Comparison of ENCODE assay signal across 1 cellular context in the genomic region with DNA sequence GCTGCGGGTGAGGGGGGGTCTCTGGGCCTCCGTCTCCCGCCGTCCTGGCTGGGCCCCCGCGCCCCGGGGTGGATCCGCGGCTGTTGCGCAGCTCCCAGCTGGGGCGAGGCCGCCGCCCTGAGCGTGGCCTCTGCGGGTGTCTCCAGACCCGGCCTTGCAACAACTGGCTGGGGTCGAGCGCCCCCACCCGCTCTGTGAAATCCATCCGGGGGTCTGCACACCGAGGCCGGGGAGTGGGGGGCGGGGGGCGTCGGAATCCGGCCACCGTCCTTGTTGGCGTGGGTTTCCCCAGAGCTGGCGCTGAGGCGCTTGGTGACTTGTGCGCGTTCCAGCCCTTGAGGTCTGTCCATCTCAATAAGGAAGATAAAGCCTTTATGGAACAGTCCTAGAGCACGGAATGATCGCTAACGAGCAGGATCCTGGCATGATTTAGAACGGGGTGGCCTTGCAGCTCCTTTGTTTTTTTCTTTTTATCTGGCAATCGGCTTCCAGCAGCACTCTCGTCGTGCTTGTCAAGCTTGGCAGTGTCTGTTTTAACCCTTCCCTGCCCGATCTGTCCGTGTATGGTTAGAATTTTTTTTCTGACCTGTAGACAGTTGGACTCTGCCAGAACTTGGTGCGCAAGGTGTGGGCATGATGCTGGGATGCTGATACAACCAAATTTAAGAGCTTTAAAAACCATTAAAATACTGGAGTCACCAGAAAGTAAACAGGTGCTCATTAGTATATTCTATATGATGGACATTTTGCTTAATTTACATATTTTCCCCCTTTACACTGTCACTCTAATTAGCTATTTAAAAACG.
TF ChIP-seq lines count a peak whose summit lies in the region.

No MANE protein-coding gene starts in this region.

TF ChIP-seq in HepG2, 621 proteins besides CTCF, POLR2A, EP300 and RAD21 (continued from another document and continues in another):
- TF ChIP-seq, protein P1, sequence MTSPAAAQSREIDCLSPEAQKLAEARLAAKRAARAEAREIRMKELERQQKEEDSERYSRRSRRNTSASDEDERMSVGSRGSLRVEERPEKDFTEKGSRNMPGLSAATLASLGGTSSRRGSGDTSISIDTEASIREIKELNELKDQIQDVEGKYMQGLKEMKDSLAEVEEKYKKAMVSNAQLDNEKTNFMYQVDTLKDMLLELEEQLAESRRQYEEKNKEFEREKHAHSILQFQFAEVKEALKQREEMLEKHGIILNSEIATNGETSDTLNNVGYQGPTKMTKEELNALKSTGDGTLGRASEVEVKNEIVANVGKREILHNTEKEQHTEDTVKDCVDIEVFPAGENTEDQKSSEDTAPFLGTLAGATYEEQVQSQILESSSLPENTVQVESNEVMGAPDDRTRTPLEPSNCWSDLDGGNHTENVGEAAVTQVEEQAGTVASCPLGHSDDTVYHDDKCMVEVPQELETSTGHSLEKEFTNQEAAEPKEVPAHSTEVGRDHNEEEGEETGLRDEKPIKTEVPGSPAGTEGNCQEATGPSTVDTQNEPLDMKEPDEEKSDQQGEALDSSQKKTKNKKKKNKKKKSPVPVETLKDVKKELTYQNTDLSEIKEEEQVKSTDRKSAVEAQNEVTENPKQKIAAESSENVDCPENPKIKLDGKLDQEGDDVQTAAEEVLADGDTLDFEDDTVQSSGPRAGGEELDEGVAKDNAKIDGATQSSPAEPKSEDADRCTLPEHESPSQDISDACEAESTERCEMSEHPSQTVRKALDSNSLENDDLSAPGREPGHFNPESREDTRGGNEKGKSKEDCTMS (CRISPR knock-in tag; conservative IDR thresholded peaks at IDR 0.05) = no peak
- no peak for TF ChIP-seq FOXC1 (CRISPR knock-in tag; IDR thresholded peaks at IDR 0.05; ENCODE audit: borderline replicate concordance)
- no peak for TF ChIP-seq HHEX (CRISPR knock-in tag; IDR thresholded peaks at IDR 0.05)
- TF ChIP-seq, protein P2, sequence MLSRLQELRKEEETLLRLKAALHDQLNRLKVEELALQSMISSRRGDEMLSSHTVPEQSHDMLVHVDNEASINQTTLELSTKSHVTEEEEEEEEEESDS (CRISPR knock-in tag; IDR thresholded peaks at IDR 0.05; ENCODE audit: borderline replicate concordance) = no peak; the same call in 1 of the 2 replicates
- no peak for TF ChIP-seq ZNF496 (CRISPR knock-in tag; IDR thresholded peaks at IDR 0.05; ENCODE audit: insufficient replicate concordance)
- TF ChIP-seq NCOR1 (IDR thresholded peaks at IDR 0.05; ENCODE audit: borderline replicate concordance, low read length) = no peak
- no peak for TF ChIP-seq HOXA9 (CRISPR knock-in tag; IDR thresholded peaks at IDR 0.05; ENCODE audit: borderline replicate concordance)
- TF ChIP-seq, protein P3, sequence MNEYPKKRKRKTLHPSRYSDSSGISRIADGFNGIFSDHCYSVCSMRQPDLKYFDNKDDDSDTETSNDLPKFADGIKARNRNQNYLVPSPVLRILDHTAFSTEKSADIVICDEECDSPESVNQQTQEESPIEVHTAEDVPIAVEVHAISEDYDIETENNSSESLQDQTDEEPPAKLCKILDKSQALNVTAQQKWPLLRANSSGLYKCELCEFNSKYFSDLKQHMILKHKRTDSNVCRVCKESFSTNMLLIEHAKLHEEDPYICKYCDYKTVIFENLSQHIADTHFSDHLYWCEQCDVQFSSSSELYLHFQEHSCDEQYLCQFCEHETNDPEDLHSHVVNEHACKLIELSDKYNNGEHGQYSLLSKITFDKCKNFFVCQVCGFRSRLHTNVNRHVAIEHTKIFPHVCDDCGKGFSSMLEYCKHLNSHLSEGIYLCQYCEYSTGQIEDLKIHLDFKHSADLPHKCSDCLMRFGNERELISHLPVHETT (CRISPR knock-in tag; conservative IDR thresholded peaks at IDR 0.05) = peak; percentile 19; the same call in 1 of the 2 replicates
- TF ChIP-seq CC2D1A (CRISPR knock-in tag; IDR thresholded peaks at IDR 0.05) = no peak
- peak; percentile 11; the same call in 1 of the 2 replicates for TF ChIP-seq PHF8 (CRISPR knock-in tag; IDR thresholded peaks at IDR 0.05)
- TF ChIP-seq, protein P4, sequence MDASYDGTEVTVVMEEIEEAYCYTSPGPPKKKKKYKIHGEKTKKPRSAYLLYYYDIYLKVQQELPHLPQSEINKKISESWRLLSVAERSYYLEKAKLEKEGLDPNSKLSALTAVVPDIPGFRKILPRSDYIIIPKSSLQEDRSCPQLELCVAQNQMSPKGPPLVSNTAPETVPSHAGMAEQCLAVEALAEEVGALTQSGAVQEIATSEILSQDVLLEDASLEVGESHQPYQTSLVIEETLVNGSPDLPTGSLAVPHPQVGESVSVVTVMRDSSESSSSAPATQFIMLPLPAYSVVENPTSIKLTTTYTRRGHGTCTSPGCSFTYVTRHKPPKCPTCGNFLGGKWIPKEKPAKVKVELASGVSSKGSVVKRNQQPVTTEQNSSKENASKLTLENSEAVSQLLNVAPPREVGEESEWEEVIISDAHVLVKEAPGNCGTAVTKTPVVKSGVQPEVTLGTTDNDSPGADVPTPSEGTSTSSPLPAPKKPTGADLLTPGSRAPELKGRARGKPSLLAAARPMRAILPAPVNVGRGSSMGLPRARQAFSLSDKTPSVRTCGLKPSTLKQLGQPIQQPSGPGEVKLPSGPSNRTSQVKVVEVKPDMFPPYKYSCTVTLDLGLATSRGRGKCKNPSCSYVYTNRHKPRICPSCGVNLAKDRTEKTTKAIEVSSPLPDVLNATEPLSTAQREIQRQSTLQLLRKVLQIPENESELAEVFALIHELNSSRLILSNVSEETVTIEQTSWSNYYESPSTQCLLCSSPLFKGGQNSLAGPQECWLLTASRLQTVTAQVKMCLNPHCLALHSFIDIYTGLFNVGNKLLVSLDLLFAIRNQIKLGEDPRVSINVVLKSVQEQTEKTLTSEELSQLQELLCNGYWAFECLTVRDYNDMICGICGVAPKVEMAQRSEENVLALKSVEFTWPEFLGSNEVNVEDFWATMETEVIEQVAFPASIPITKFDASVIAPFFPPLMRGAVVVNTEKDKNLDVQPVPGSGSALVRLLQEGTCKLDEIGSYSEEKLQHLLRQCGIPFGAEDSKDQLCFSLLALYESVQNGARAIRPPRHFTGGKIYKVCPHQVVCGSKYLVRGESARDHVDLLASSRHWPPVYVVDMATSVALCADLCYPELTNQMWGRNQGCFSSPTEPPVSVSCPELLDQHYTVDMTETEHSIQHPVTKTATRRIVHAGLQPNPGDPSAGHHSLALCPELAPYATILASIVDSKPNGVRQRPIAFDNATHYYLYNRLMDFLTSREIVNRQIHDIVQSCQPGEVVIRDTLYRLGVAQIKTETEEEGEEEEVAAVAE (CRISPR knock-in tag; IDR thresholded peaks at IDR 0.05; ENCODE audit: borderline replicate concordance) = no peak
- peak; percentile 45; the same call in 1 of the 2 replicates for TF ChIP-seq ZNF747 (CRISPR knock-in tag; IDR thresholded peaks at IDR 0.05; ENCODE audit: borderline replicate concordance)
- TF ChIP-seq PAF1 (CRISPR knock-in tag; IDR thresholded peaks at IDR 0.05) = no peak
- TF ChIP-seq, protein P5, sequence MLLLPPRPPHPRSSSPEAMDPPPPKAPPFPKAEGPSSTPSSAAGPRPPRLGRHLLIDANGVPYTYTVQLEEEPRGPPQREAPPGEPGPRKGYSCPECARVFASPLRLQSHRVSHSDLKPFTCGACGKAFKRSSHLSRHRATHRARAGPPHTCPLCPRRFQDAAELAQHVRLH (CRISPR knock-in tag; IDR thresholded peaks at IDR 0.05; ENCODE audit: borderline replicate concordance, low read depth) = 0 out of 2 replicates have a peak, but pooled peaks have one; percentile 21
- TF ChIP-seq HOXA7 (CRISPR knock-in tag; IDR thresholded peaks at IDR 0.05) = no peak
- TF ChIP-seq GABPB1 (CRISPR knock-in tag; IDR thresholded peaks at IDR 0.05) = peak; percentile 65; the same call in 1 of the 2 replicates
- no peak for TF ChIP-seq ZSCAN21 (CRISPR knock-in tag; IDR thresholded peaks at IDR 0.05; ENCODE audit: borderline replicate concordance)
- TF ChIP-seq NCOA5 (CRISPR knock-in tag; IDR thresholded peaks at IDR 0.05) = no peak
- TF ChIP-seq, protein P6, sequence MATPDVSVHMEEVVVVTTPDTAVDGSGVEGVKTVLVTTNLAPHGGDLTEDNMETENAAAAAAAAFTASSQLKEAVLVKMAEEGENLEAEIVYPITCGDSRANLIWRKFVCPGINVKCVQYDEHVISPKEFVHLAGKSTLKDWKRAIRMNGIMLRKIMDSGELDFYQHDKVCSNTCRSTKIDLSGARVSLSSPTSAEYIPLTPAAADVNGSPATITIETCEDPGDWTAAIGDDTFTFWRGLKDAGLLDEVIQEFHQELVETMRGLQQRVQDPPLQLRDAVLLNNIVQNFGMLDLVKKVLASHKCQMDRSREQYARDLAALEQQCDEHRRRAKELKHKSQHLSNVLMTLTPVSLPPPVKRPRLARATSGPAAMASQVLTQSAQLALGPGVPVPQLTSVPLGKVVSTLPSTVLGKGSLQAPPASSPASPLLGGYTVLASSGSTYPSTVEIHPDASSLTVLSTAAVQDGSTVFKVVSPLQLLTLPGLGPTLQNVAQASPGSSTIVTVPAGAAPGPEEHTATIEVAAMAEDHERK (CRISPR knock-in tag; IDR thresholded peaks at IDR 0.05; ENCODE audit: low read depth) = no peak
- TF ChIP-seq, protein P7, sequence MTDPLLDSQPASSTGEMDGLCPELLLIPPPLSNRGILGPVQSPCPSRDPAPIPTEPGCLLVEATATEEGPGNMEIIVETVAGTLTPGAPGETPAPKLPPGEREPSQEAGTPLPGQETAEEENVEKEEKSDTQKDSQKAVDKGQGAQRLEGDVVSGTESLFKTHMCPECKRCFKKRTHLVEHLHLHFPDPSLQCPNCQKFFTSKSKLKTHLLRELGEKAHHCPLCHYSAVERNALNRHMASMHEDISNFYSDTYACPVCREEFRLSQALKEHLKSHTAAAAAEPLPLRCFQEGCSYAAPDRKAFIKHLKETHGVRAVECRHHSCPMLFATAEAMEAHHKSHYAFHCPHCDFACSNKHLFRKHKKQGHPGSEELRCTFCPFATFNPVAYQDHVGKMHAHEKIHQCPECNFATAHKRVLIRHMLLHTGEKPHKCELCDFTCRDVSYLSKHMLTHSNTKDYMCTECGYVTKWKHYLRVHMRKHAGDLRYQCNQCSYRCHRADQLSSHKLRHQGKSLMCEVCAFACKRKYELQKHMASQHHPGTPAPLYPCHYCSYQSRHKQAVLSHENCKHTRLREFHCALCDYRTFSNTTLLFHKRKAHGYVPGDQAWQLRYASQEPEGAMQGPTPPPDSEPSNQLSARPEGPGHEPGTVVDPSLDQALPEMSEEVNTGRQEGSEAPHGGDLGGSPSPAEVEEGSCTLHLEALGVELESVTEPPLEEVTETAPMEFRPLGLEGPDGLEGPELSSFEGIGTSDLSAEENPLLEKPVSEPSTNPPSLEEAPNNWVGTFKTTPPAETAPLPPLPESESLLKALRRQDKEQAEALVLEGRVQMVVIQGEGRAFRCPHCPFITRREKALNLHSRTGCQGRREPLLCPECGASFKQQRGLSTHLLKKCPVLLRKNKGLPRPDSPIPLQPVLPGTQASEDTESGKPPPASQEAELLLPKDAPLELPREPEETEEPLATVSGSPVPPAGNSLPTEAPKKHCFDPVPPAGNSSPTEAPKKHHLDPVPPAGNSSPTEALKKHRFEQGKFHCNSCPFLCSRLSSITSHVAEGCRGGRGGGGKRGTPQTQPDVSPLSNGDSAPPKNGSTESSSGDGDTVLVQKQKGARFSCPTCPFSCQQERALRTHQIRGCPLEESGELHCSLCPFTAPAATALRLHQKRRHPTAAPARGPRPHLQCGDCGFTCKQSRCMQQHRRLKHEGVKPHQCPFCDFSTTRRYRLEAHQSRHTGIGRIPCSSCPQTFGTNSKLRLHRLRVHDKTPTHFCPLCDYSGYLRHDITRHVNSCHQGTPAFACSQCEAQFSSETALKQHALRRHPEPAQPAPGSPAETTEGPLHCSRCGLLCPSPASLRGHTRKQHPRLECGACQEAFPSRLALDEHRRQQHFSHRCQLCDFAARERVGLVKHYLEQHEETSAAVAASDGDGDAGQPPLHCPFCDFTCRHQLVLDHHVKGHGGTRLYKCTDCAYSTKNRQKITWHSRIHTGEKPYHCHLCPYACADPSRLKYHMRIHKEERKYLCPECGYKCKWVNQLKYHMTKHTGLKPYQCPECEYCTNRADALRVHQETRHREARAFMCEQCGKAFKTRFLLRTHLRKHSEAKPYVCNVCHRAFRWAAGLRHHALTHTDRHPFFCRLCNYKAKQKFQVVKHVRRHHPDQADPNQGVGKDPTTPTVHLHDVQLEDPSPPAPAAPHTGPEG (CRISPR knock-in tag; IDR thresholded peaks at IDR 0.05) = no peak
- no peak for TF ChIP-seq NFATC3 (CRISPR knock-in tag; IDR thresholded peaks at IDR 0.05)
- peak; percentile 34; the same call in 1 of the 2 replicates for TF ChIP-seq POGZ (CRISPR knock-in tag; IDR thresholded peaks at IDR 0.05)
- no peak for TF ChIP-seq TRIM24 (CRISPR knock-in tag; IDR thresholded peaks at IDR 0.05)
- TF ChIP-seq, protein P8, sequence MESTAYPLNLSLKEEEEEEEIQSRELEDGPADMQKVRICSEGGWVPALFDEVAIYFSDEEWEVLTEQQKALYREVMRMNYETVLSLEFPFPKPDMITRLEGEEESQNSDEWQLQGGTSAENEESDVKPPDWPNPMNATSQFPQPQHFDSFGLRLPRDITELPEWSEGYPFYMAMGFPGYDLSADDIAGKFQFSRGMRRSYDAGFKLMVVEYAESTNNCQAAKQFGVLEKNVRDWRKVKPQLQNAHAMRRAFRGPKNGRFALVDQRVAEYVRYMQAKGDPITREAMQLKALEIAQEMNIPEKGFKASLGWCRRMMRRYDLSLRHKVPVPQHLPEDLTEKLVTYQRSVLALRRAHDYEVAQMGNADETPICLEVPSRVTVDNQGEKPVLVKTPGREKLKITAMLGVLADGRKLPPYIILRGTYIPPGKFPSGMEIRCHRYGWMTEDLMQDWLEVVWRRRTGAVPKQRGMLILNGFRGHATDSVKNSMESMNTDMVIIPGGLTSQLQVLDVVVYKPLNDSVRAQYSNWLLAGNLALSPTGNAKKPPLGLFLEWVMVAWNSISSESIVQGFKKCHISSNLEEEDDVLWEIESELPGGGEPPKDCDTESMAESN (CRISPR knock-in tag; conservative IDR thresholded peaks at IDR 0.05) = no peak; the same call in 1 of the 2 replicates
- no peak for TF ChIP-seq FOXA3 (CRISPR knock-in tag; IDR thresholded peaks at IDR 0.05)
- no peak for TF ChIP-seq YY1 (IDR thresholded peaks at IDR 0.05; ENCODE audit: insufficient read depth, insufficient replicate concordance, low read depth, low read length)
- TF ChIP-seq HNF4A (CRISPR knock-in tag; IDR thresholded peaks at IDR 0.05) = no peak
- peak; percentile 17; the same call in 1 of the 2 replicates for TF ChIP-seq ZNF274 (CRISPR knock-in tag; IDR thresholded peaks at IDR 0.05)
- no peak for TF ChIP-seq PCBP2 (optimal IDR thresholded peaks at IDR 0.05; ENCODE audit: low read depth, low read length, poor library complexity, severe bottlenecking)
- no peak for TF ChIP-seq FOXM1 (CRISPR knock-in tag; IDR thresholded peaks at IDR 0.05)
- TF ChIP-seq, protein P9, sequence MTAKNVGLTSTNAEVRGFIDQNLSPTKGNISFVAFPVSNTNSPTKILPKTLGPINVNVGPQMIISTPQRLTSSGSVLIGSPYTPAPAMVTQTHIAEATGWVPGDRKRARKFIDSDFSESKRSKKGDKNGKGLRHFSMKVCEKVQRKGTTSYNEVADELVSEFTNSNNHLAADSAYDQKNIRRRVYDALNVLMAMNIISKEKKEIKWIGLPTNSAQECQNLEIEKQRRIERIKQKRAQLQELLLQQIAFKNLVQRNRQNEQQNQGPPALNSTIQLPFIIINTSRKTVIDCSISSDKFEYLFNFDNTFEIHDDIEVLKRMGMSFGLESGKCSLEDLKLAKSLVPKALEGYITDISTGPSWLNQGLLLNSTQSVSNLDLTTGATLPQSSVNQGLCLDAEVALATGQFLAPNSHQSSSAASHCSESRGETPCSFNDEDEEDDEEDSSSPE (CRISPR knock-in tag; IDR thresholded peaks at IDR 0.05) = no peak; the same call in 1 of the 2 replicates
- TF ChIP-seq HNF4G (IDR thresholded peaks at IDR 0.05; ENCODE audit: borderline replicate concordance, low read depth, low read length) = no peak
- TF ChIP-seq HNF4G (CRISPR knock-in tag; IDR thresholded peaks at IDR 0.05; ENCODE audit: borderline replicate concordance, low read depth) = no peak
- no peak; the same call in 1 of the 2 replicates for TF ChIP-seq FOXO1 (CRISPR knock-in tag; IDR thresholded peaks at IDR 0.05)
- TF ChIP-seq POLR2G (IDR thresholded peaks at IDR 0.05; ENCODE audit: low read depth, low read length) = no peak
- TF ChIP-seq PCBP1 (IDR thresholded peaks at IDR 0.05; ENCODE audit: borderline replicate concordance, low read depth, low read length) = no peak
- TF ChIP-seq NFIC (IDR thresholded peaks at IDR 0.05; ENCODE audit: low read length) = no peak
- TF ChIP-seq MYNN (CRISPR knock-in tag; IDR thresholded peaks at IDR 0.05; ENCODE audit: low read depth) = no peak
